Comparison of ENCODE assay signal across 8 cellular contexts in genomic region chr13:46679369-46680180, GRCh38.
DNase-seq lines count a peak whose midpoint lies in the region; ATAC-seq, FAIRE-seq and TF ChIP-seq lines count a peak whose summit lies in the region.

No MANE protein-coding gene starts in this region.

- peaks cover 9 to 25% (median 22%) of the 10 kb centered on the region in 3 donors for H3K4me1 Mint-ChIP-seq in naive B cell

- H3K9me3 Mint-ChIP-seq in naive B cell, result no peaks in the 10 kb centered on the region

- H3K4me3 ChIP-seq in HAP-1, result no peak overlapping the region

- H3K27me3 ChIP-seq in HAP-1 (ENCODE audit: low read depth), result no peaks in the 10 kb centered on the region

- H3K36me3 ChIP-seq in HAP-1 (replicated peaks), result no peaks in the 10 kb centered on the region

- no peak overlapping the region for H3K4me3 Mint-ChIP-seq in naive B cell

- H3K9me3 ChIP-seq in HAP-1, result no peaks in the 10 kb centered on the region

- FAIRE-seq in GM12892 (lab: Jason Lieb, UNC), result peak; percentile 95

- no peak overlapping the region for H3K27ac Mint-ChIP-seq in naive B cell

- no peak for TF ChIP-seq POLR2A in GM12892 (IDR thresholded peaks at IDR 0.05; ENCODE audit: low read depth, low read length)

- no peaks in the 10 kb centered on the region for H3K27me3 Mint-ChIP-seq in naive B cell

- ATAC-seq in GM21528 (IDR thresholded peaks at IDR 0.05; ENCODE audit: low FRiP score, unreplicated experiment) (peak; percentile 92), naive B cell (ENCODE audit: low read depth in 2 of 2) (peak; percentile 89 to 94)

- peaks cover 0 to 6% of the 10 kb centered on the region in 2 donors for H3K36me3 Mint-ChIP-seq in naive B cell

- in situ Hi-C loops in HAP-1 (cut with MboI; ENCODE audit: low sequenced_read_pairs), result no loop called here

- DNase-seq in GM12892 (ENCODE audit: insufficient read length) (no peak), M059J (ENCODE audit: low read depth) (peak; percentile 39), dedifferentiated amniotic fluid mesenchymal stem cell (ENCODE audit: extremely low spot score) (peak; percentile 84), naive B cell (peak; percentile 67), HAP-1 (ENCODE audit: low spot score in 2 of 2) (no peak), HuH-7.5 (ENCODE audit: low spot score) (no peak), DMS153 treated with DMSO at 0.1 percent for 48 hours (lab: John Stamatoyannopoulos, UW; ENCODE audit: unreplicated experiment) (no peak)

- H3K4me1 ChIP-seq in HAP-1, result peaks cover 2% of the 10 kb centered on the region; the same call in 1 of the 2 replicates

Comparison
In these comparisons a context has a peak if more than half of its experiments do, and no peak if none do; other contexts are left out.
1. DNase-seq: peak in M059J (single experiment), dedifferentiated amniotic fluid mesenchymal stem cell (single experiment) and naive B cell (single experiment); none in GM12892 (single experiment), HAP-1 (0 of 2), HuH-7.5 (single experiment) and DMS153 treated with DMSO at 0.1 percent for 48 hours (single experiment).